In genomic region chr16:75105306-75106061, GRCh38 we compare ENCODE assay signal across 9 cellular contexts. TPM values are rescaled to one million over a fixed set of nuclear protein-coding genes. Genes with fewer than 3 reads are reported as not detected.
A peak's percentile ranks its signal among the peaks of the same experiment; 100 is the strongest.
DNase-seq lines count a peak whose midpoint lies in the region; ATAC-seq and TF ChIP-seq lines count a peak whose summit lies in the region.
"Had no signal": no experiment of that assay in that cellular context is flagged by ENCODE, and none has a peak within 500 bp of the region (broad histone marks: within the 10 kb centered on the region; RNA-seq: fewer than 3 reads in every experiment).

No MANE protein-coding gene starts in this region.

- H3K27ac Mint-ChIP-seq in MCF 10A (ENCODE audit: low read depth, unreplicated experiment): no peak overlapping the region
- H3K27ac Mint-ChIP-seq in dendritic cell treated with granulocyte-macrophage colony-stimulating factor and Interleukin-4, amounts not matched to agents 40 ng/mL and 50 ng/mL, for 4 days: peak overlapping the region; percentile 97

- peak overlapping the region; percentile 80 to 85 for H3K27ac ChIP-seq in breast epithelium

- H3K36me3 ChIP-seq in breast epithelium: no peaks in the 10 kb centered on the region
- H3K36me3 ChIP-seq: MG63 had no signal

- no TSS peak for BruUV-seq in MCF 10A (replicated peaks; lab: Mats Ljungman, UMichigan)

- no peak for TF ChIP-seq POLR2A in breast epithelium (IDR thresholded peaks at IDR 0.05)

- TF ChIP-seq CTCF in breast epithelium (IDR thresholded peaks at IDR 0.05) (no peak), MCF 10A (IDR thresholded peaks at IDR 0.05; ENCODE audit: unreplicated experiment) (no peak)

- H3K9me3 Mint-ChIP-seq in MCF 10A (ENCODE audit: unreplicated experiment): peaks cover 7% of the 10 kb centered on the region
- H3K9me3 Mint-ChIP-seq in dendritic cell treated with granulocyte-macrophage colony-stimulating factor and Interleukin-4, amounts not matched to agents 40 ng/mL and 50 ng/mL, for 4 days: no peaks in the 10 kb centered on the region

- H3K4me1 Mint-ChIP-seq in MCF 10A (ENCODE audit: insufficient read depth, unreplicated experiment): peaks cover 23% of the 10 kb centered on the region
- H3K4me1 Mint-ChIP-seq in dendritic cell treated with granulocyte-macrophage colony-stimulating factor and Interleukin-4, amounts not matched to agents 40 ng/mL and 50 ng/mL, for 4 days (ENCODE audit: low read depth): peaks cover 69% of the 10 kb centered on the region

- H3K36me3 Mint-ChIP-seq in MCF 10A (ENCODE audit: insufficient read depth, unreplicated experiment): peaks cover 12% of the 10 kb centered on the region
- peaks cover 18% of the 10 kb centered on the region for H3K36me3 Mint-ChIP-seq in dendritic cell treated with granulocyte-macrophage colony-stimulating factor and Interleukin-4, amounts not matched to agents 40 ng/mL and 50 ng/mL, for 4 days (ENCODE audit: low read depth)

- H3K9me3 ChIP-seq in breast epithelium: no peaks in the 10 kb centered on the region
- H3K9me3 ChIP-seq: MG63 had no signal

- POLR2A ChIA-PET in MCF 10A (lab: Yijun Ruan, JAX): interaction anchor here (0.9 to 1.3 kb wide), 2 partner anchors 43 to 107 kb away, joined by 3 to 5 read pairs; partner anchors contain the start of genes ZFP1 and ZNRF1

- no peak for ATAC-seq in GM18909 (IDR thresholded peaks at IDR 0.05; ENCODE audit: poor library complexity, unreplicated experiment)

- H3K4me1 ChIP-seq in breast epithelium: peaks cover 13 to 22% of the 10 kb centered on the region in 2 donors

- DNase-seq in breast epithelium (ENCODE audit: low spot score in 2 of 2) (no peak), MCF 10A (ENCODE audit: unreplicated experiment) (no peak), mucosa of gallbladder (ENCODE audit: low spot score) (peak; percentile 70), ecto neural progenitor cell (ENCODE audit: low spot score) (no peak), ACHN (no peak)
- no peak for DNase-seq in stimulated activated CD8-positive, alpha-beta memory T cell treated with anti-CD3 and anti-CD28 coated beads, Interleukin-4, amount 100 ng/mL, for 48 hours
- DNase-seq: MG63 had no signal

- no peak overlapping the region for H3K4me3 ChIP-seq in breast epithelium
- H3K4me3 ChIP-seq: MG63 had no signal

- CTCF ChIA-PET in MCF 10A (lab: Yijun Ruan, JAX): interaction anchor here (0.6 kb wide), 2 partner anchors 80 to 98 kb away, joined by 3 to 5 read pairs; no protein-coding TSS in a partner anchor

- no peak overlapping the region for H3K4me3 Mint-ChIP-seq in MCF 10A (ENCODE audit: unreplicated experiment)
- no peak overlapping the region for H3K4me3 Mint-ChIP-seq in dendritic cell treated with granulocyte-macrophage colony-stimulating factor and Interleukin-4, amounts not matched to agents 40 ng/mL and 50 ng/mL, for 4 days

- H3K27me3 Mint-ChIP-seq in MCF 10A (ENCODE audit: insufficient read depth, unreplicated experiment): no peaks in the 10 kb centered on the region
- no peaks in the 10 kb centered on the region for H3K27me3 Mint-ChIP-seq in dendritic cell treated with granulocyte-macrophage colony-stimulating factor and Interleukin-4, amounts not matched to agents 40 ng/mL and 50 ng/mL, for 4 days

- in situ Hi-C loops in ACHN (cut with HindIII; ENCODE audit: low pct_ligation_motif_present, low pct_unique_long_range_greater_than_20kb, low sequenced_read_pairs): no loop called here

- H3K27me3 ChIP-seq in breast epithelium: no peaks in the 10 kb centered on the region
- H3K27me3 ChIP-seq: MG63 had no signal

- intact Hi-C loops in breast epithelium (cut with DNase I; ENCODE audit: low total_unique reads): no loop called here
- intact Hi-C loops in MCF 10A (cut with micrococcal nuclease): no loop called here
- intact Hi-C loops in dendritic cell treated with granulocyte-macrophage colony-stimulating factor and Interleukin-4, amounts not matched to agents 40 ng/mL and 50 ng/mL, for 4 days (cut with micrococcal nuclease): no loop called here

RNA-seq across cellular contexts. Expression of gene LDHD, which starts 11.1 kb away (rescaled TPM):
- 10 to 100 TPM; 10.5 to 17.6 (median 10.7) TPM for total RNA-seq in breast epithelium
- 0.15 and 0.30 TPM in 2 replicates for total RNA-seq in MCF 10A (2022)
- total RNA-seq in mucosa of gallbladder: 14.5 TPM

RNA-seq across cellular contexts. Expression of gene ZFP1, which starts 42.8 kb away (rescaled TPM):
- total RNA-seq in breast epithelium: 10 to 100 TPM in 2 of 3 donors, 1 to 10 TPM in 1; 7.0 to 16.0 (median 12.5) TPM
- total RNA-seq in MCF 10A (2022): 11.5 and 14.0 TPM in 2 replicates
- total RNA-seq in mucosa of gallbladder: 11.4 TPM
